Comparison of ENCODE assay signal across 8 cellular contexts in genomic region chr12:68613209-68613904, GRCh38. TPM values are rescaled to one million over a fixed set of nuclear protein-coding genes. Genes with fewer than 3 reads are reported as not detected.
A peak's percentile ranks its signal among the peaks of the same experiment; 100 is the strongest.
DNase-seq lines count a peak whose midpoint lies in the region; ATAC-seq and TF ChIP-seq lines count a peak whose summit lies in the region.

No MANE protein-coding gene starts in this region.

- CTCF ChIA-PET in HEK293 (lab: Yijun Ruan, JAX) = interaction anchor here (0.6 to 1.1 kb wide), 3 partner anchors 254 to 703 kb away, joined by 3 to 5 read pairs (median 3); no protein-coding TSS in a partner anchor
- CTCF ChIA-PET in activated CD4-positive, alpha-beta memory T cell treated with anti-CD3 and anti-CD28 coated beads, Interleukin-2, amount 10 ng/mL, durations not matched to agents 7 days and 5 days (lab: Charles Lee) = interaction anchor here (0.8 to 3.2 kb wide), 8 partner anchors 8 to 279 kb away, joined by 3 to 15 read pairs (median 4); no protein-coding TSS in a partner anchor

- H3K4me1 Mint-ChIP-seq in activated CD4-positive, alpha-beta memory T cell treated with anti-CD3 and anti-CD28 coated beads, Interleukin-2, amount 10 ng/mL, durations not matched to agents 7 days and 5 days = peaks cover 51% of the 10 kb centered on the region

- H3K36me3 ChIP-seq in HEK293 (ENCODE audit: control insufficient read depth in 2 of 2, insufficient read depth in 1 of 2, low read length in 2 of 2) (peaks cover 0 to 3% of the 10 kb centered on the region in 2 experiments; a peak in 2 of 3 replicates), fibroblast of lung (ENCODE audit: control insufficient read depth, insufficient read depth, low read length) (no peaks in the 10 kb centered on the region)

- ATAC-seq in GM19467 (IDR thresholded peaks at IDR 0.05; ENCODE audit: unreplicated experiment) = no peak
- no peak for ATAC-seq in HG03342 (IDR thresholded peaks at IDR 0.05; ENCODE audit: unreplicated experiment)

- no peaks in the 10 kb centered on the region for H3K27me3 Mint-ChIP-seq in activated CD4-positive, alpha-beta memory T cell treated with anti-CD3 and anti-CD28 coated beads, Interleukin-2, amount 10 ng/mL, durations not matched to agents 7 days and 5 days

- no peak overlapping the region for H2AFZ ChIP-seq in fibroblast of lung (ENCODE audit: low read length)

- POLR2A ChIA-PET in HEK293 (lab: Yijun Ruan, JAX) = interaction anchor here (0.5 to 1.8 kb wide), 3 partner anchors 11 to 248 kb away, joined by 3 to 6 read pairs (median 5); no protein-coding TSS in a partner anchor
- POLR2A ChIA-PET in activated CD4-positive, alpha-beta memory T cell treated with anti-CD3 and anti-CD28 coated beads, Interleukin-2, amount 10 ng/mL, durations not matched to agents 7 days and 5 days (lab: Charles Lee) = interaction anchor here (0.7 to 10.4 kb wide), 38 partner anchors 11 to 1344 kb away, joined by 3 to 155 read pairs (median 6); partner anchors contain the start of genes CAND1, MDM1, MDM2 and NUP107

- H3K4me1 ChIP-seq in HEK293 (ENCODE audit: control insufficient read depth, insufficient read depth, low read length) (peaks cover 10% of the 10 kb centered on the region), fibroblast of lung (ENCODE audit: control insufficient read depth, extremely low read depth, insufficient read depth, low read length) (peaks cover 7% of the 10 kb centered on the region)

- in situ Hi-C loops in GM13976 (cut with MboI; ENCODE audit: low sequenced_read_pairs, unreplicated experiment) = no loop called here

- H3K9ac ChIP-seq in fibroblast of lung (ENCODE audit: insufficient read depth, low read length) = no peak overlapping the region

- H3K27ac ChIP-seq in HEK293 (ENCODE audit: extremely low read depth, low read depth, low read length) = no peak overlapping the region
- no peak overlapping the region for H3K27ac ChIP-seq in fibroblast of lung (ENCODE audit: insufficient read depth, low read length)

- H3K9me3 Mint-ChIP-seq in activated CD4-positive, alpha-beta memory T cell treated with anti-CD3 and anti-CD28 coated beads, Interleukin-2, amount 10 ng/mL, durations not matched to agents 7 days and 5 days = no peaks in the 10 kb centered on the region

- peak overlapping the region; percentile 97 for H3K4me2 ChIP-seq in fibroblast of lung (ENCODE audit: extremely low read depth, insufficient read depth, low read length)

- H3K9me3 ChIP-seq in HEK293 (ENCODE audit: control insufficient read depth, insufficient read depth, low read depth, low read length) (no peaks in the 10 kb centered on the region), fibroblast of lung (ENCODE audit: control insufficient read depth, insufficient read depth, low read depth, low read length) (no peaks in the 10 kb centered on the region)

- H3K4me3 ChIP-seq in HEK293 (ENCODE audit: low read depth, low read length) (no peak overlapping the region), fibroblast of lung (replicated peaks in 1 of 4; ENCODE audit: control extremely low read depth in 1 of 4, insufficient read depth in 1 of 4, low read depth in 3 of 4, low read length in 4 of 4) (peak overlapping the region in 2 of 4 experiments; percentile 87 to 93)

- peaks cover 5% of the 10 kb centered on the region for H4K20me1 ChIP-seq in fibroblast of lung (ENCODE audit: control insufficient read depth, extremely low read depth, insufficient read depth, low read length)

- H3K79me2 ChIP-seq in fibroblast of lung (ENCODE audit: control insufficient read depth, insufficient read depth, low read length) = peaks cover 71% of the 10 kb centered on the region

- H3K27me3 ChIP-seq in fibroblast of lung (ENCODE audit: control insufficient read depth, insufficient read depth, low read length) = no peaks in the 10 kb centered on the region

- H3K27ac Mint-ChIP-seq in activated CD4-positive, alpha-beta memory T cell treated with anti-CD3 and anti-CD28 coated beads, Interleukin-2, amount 10 ng/mL, durations not matched to agents 7 days and 5 days = peak overlapping the region; percentile 85

- peaks cover 55% of the 10 kb centered on the region for H3K36me3 Mint-ChIP-seq in activated CD4-positive, alpha-beta memory T cell treated with anti-CD3 and anti-CD28 coated beads, Interleukin-2, amount 10 ng/mL, durations not matched to agents 7 days and 5 days (ENCODE audit: low read depth)

- peak; percentile 57 for DNase-seq in activated CD4-positive, alpha-beta memory T cell treated with anti-CD3 and anti-CD28 coated beads, Interleukin-2, amount 10 ng/mL, durations not matched to agents 7 days and 5 days
- no peak for DNase-seq in fibroblast of lung (ENCODE audit: low read depth in 2 of 2)
- DNase-seq in stimulated activated CD4-positive, alpha-beta T cell treated with anti-CD3 and anti-CD28 coated beads, Interleukin-2, amount 100 ng/mL, for 24 hours = peak; percentile 39 to 46
- no peak for DNase-seq in GM13976 (ENCODE audit: low spot score)
- no peak for DNase-seq in NOMO-1 (lab: John Stamatoyannopoulos, UW; ENCODE audit: unreplicated experiment in 2 of 2)

- no peak for TF ChIP-seq CTCF in HEK293 (tag by site-specific recombination; IDR thresholded peaks at IDR 0.05)
- TF ChIP-seq CTCF in fibroblast of lung (conservative IDR thresholded peaks at IDR 0.05 in 1 of 2, IDR thresholded peaks at IDR 0.05 in 1 of 2; ENCODE audit: low read depth in 1 of 2, low read length in 2 of 2) = no peak
- TF ChIP-seq CTCF in GM13976 (IDR thresholded peaks at IDR 0.05; ENCODE audit: borderline replicate concordance, control extremely low read depth, extremely low read depth, insufficient read depth, missing control alignments) = no peak

- H3K4me3 Mint-ChIP-seq in activated CD4-positive, alpha-beta memory T cell treated with anti-CD3 and anti-CD28 coated beads, Interleukin-2, amount 10 ng/mL, durations not matched to agents 7 days and 5 days = peak overlapping the region; percentile 83

TF ChIP-seq in HEK293, 187 proteins besides CTCF, POLR2A, EP300 and RAD21:
- peak; percentile 71; the same call in 1 of the 2 replicates for TF ChIP-seq MZF1 (tag by site-specific recombination; IDR thresholded peaks at IDR 0.05; ENCODE audit: borderline replicate concordance)
- no peak for TF ChIP-seq ZNF626 (tag by site-specific recombination; IDR thresholded peaks at IDR 0.05)
- TF ChIP-seq ZNF148 (tag by site-specific recombination; IDR thresholded peaks at IDR 0.05; ENCODE audit: borderline replicate concordance) = no peak
- TF ChIP-seq ZNF24 (tag by site-specific recombination; IDR thresholded peaks at IDR 0.05) = no peak
- 0 out of 2 replicates have a peak, but pooled peaks have one; percentile 10 for TF ChIP-seq ZNF600 (tag by site-specific recombination; IDR thresholded peaks at IDR 0.05)
- peak; percentile 32; the same call in 1 of the 2 replicates for TF ChIP-seq ZBTB8A (tag by site-specific recombination; IDR thresholded peaks at IDR 0.05)
- no peak for TF ChIP-seq ZNF501 (tag by site-specific recombination; IDR thresholded peaks at IDR 0.05)
- TF ChIP-seq PRDM1 (tag by site-specific recombination; IDR thresholded peaks at IDR 0.05) = 0 out of 2 replicates have a peak, but pooled peaks have one; percentile 18
- TF ChIP-seq, protein P1, sequence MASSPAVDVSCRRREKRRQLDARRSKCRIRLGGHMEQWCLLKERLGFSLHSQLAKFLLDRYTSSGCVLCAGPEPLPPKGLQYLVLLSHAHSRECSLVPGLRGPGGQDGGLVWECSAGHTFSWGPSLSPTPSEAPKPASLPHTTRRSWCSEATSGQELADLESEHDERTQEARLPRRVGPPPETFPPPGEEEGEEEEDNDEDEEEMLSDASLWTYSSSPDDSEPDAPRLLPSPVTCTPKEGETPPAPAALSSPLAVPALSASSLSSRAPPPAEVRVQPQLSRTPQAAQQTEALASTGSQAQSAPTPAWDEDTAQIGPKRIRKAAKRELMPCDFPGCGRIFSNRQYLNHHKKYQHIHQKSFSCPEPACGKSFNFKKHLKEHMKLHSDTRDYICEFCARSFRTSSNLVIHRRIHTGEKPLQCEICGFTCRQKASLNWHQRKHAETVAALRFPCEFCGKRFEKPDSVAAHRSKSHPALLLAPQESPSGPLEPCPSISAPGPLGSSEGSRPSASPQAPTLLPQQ (tag by site-specific recombination; IDR thresholded peaks at IDR 0.05) = no peak

RNA-seq across cellular contexts. Expression of gene RAP1B, which starts 2.7 kb away (rescaled TPM):
- 100 to 1,000 TPM; 290 to 291 TPM for total RNA-seq in activated CD4-positive, alpha-beta memory T cell treated with anti-CD3 and anti-CD28 coated beads, Interleukin-2, amount 10 ng/mL, durations not matched to agents 7 days and 5 days
- total RNA-seq in fibroblast of lung = 121 and 194 TPM in 2 replicates
- polyA plus RNA-seq in fibroblast of lung = 293 and 383 TPM in 2 replicates
- 198 and 239 TPM in 2 replicates for polyA plus RNA-seq in fibroblast of lung (2012)
- 8.8 and 13.9 TPM in 2 replicates for polyA minus RNA-seq in fibroblast of lung (ENCODE audit: low replicate concordance)

Comparison
In these comparisons a context has a peak if more than half of its experiments do, and no peak if none do; other contexts are left out.
1. DNase-seq: peak in activated CD4-positive, alpha-beta memory T cell treated with anti-CD3 and anti-CD28 coated beads, Interleukin-2, amount 10 ng/mL, durations not matched to agents 7 days and 5 days (single experiment) and stimulated activated CD4-positive, alpha-beta T cell treated with anti-CD3 and anti-CD28 coated beads, Interleukin-2, amount 100 ng/mL, for 24 hours (2 of 2); none in fibroblast of lung (0 of 2), GM13976 (single experiment) and NOMO-1 (0 of 2).